Comparison of ENCODE assay signal across 8 cellular contexts in genomic region chr16:4935231-4935855, GRCh38. TPM values are rescaled to one million over a fixed set of nuclear protein-coding genes. Genes with fewer than 3 reads are reported as not detected.
DNase-seq lines count a peak whose midpoint lies in the region; ATAC-seq, FAIRE-seq and TF ChIP-seq lines count a peak whose summit lies in the region.

No MANE protein-coding gene starts in this region.

- H3K27me3 ChIP-seq in H7 (ENCODE audit: control insufficient read depth, insufficient read depth, low read length) (peaks cover 3% of the 10 kb centered on the region), left lung (peaks cover 16 to 63% of the 10 kb centered on the region in 2 donors)
- peaks cover 41% of the 10 kb centered on the region for H3K27me3 ChIP-seq in CD4-positive, alpha-beta T cell (ENCODE audit: control insufficient read depth, insufficient read depth, low read length)

- no peak for ATAC-seq in central memory CD8-positive, alpha-beta T cell (replicated peaks; ENCODE audit: extremely low read depth, poor library complexity, severe bottlenecking)
- ATAC-seq in left lung = peak; percentile 74
- no peak for ATAC-seq in CD4-positive, alpha-beta T cell (ENCODE audit: poor library complexity)

- no peak overlapping the region for H3K27ac Mint-ChIP-seq in central memory CD8-positive, alpha-beta T cell (ENCODE audit: low read depth)
- H3K27ac Mint-ChIP-seq in CD4-positive, alpha-beta T cell = no peak overlapping the region

- peaks cover 59% of the 10 kb centered on the region for H3K27me3 Mint-ChIP-seq in central memory CD8-positive, alpha-beta T cell
- H3K27me3 Mint-ChIP-seq in CD4-positive, alpha-beta T cell = peaks cover 51% of the 10 kb centered on the region

- peak overlapping the region; percentile 34 for H3K4me3 Mint-ChIP-seq in central memory CD8-positive, alpha-beta T cell
- no peak overlapping the region for H3K4me3 Mint-ChIP-seq in CD4-positive, alpha-beta T cell

- peaks cover 5% of the 10 kb centered on the region for H3K4me1 Mint-ChIP-seq in central memory CD8-positive, alpha-beta T cell
- peaks cover 4% of the 10 kb centered on the region for H3K4me1 Mint-ChIP-seq in CD4-positive, alpha-beta T cell (ENCODE audit: low read depth)

- intact Hi-C loops in left lung (cut with DNase I) = no loop called here
- intact Hi-C loops in CD4-positive, alpha-beta T cell (cut with DNase I, micrococcal nuclease) = no loop called here

- peak overlapping the region; percentile 48 to 53 for H3K27ac ChIP-seq in left lung
- no peak overlapping the region for H3K27ac ChIP-seq in CD4-positive, alpha-beta T cell (ENCODE audit: low read depth, low read length)

- H3K9me3 ChIP-seq in left lung = no peaks in the 10 kb centered on the region
- H3K9me3 ChIP-seq in CD4-positive, alpha-beta T cell (ENCODE audit: control insufficient read depth, low read length) = no peaks in the 10 kb centered on the region

- no peak for FAIRE-seq in GM19239 (lab: Jason Lieb, UNC)

- DNase-seq in H7 (no peak), left lung (peak; percentile 83 to 90), stromal cell of bone marrow (ENCODE audit: low read depth) (peak; percentile 50), GM19239 (ENCODE audit: insufficient read length, low spot score) (no peak), NOMO-1 (lab: John Stamatoyannopoulos, UW; ENCODE audit: unreplicated experiment in 2 of 2) (no peak)
- DNase-seq in central memory CD8-positive, alpha-beta T cell (ENCODE audit: low spot score in 2 of 2) = no peak
- DNase-seq in CD4-positive, alpha-beta T cell = no peak
- no peak for DNase-seq in effector CD8-positive, alpha-beta T cell (lab: John Stamatoyannopoulos, UW)

- no peaks in the 10 kb centered on the region for H3K9me3 Mint-ChIP-seq in central memory CD8-positive, alpha-beta T cell
- H3K9me3 Mint-ChIP-seq in CD4-positive, alpha-beta T cell = no peaks in the 10 kb centered on the region

- H3K36me3 ChIP-seq in H7 (replicated peaks; ENCODE audit: control insufficient read depth, insufficient read depth, low read length) (no peaks in the 10 kb centered on the region), left lung (no peaks in the 10 kb centered on the region)

- H3K4me1 ChIP-seq in left lung = peaks cover 0 to 36% of the 10 kb centered on the region in 2 donors

- no peaks in the 10 kb centered on the region for H3K36me3 Mint-ChIP-seq in central memory CD8-positive, alpha-beta T cell (ENCODE audit: insufficient read depth)
- no peaks in the 10 kb centered on the region for H3K36me3 Mint-ChIP-seq in CD4-positive, alpha-beta T cell (ENCODE audit: low read depth)

- CTCF ChIA-PET in CD4-positive, alpha-beta T cell (lab: Charles Lee) = no interaction called here

- POLR2A ChIA-PET in CD4-positive, alpha-beta T cell (lab: Charles Lee) = no interaction called here

- H3K4me3 ChIP-seq in H7 (ENCODE audit: insufficient read depth, low read depth, low read length) = peak overlapping the region; percentile 86; the same call in 1 of the 2 replicates
- H3K4me3 ChIP-seq in left lung = peak overlapping the region; percentile 48 to 57

- no peak for TF ChIP-seq CTCF in left lung (IDR thresholded peaks at IDR 0.05)
- TF ChIP-seq CTCF in CD4-positive, alpha-beta T cell (IDR thresholded peaks at IDR 0.05) = no peak

RNA-seq across cellular contexts. Expression of gene PPL, which starts 1.6 kb away (rescaled TPM):
- total RNA-seq in H7 (2014; rRNA removed; shearing (Covaris generic)) = 9.2 and 10.2 TPM in 2 replicates
- total RNA-seq in left lung = 10 to 100 TPM; 69.8 to 77.1 TPM
- not detected for total RNA-seq in CD4-positive, alpha-beta T cell

RNA-seq across cellular contexts. Expression of gene SEC14L5, which starts 22.8 kb away (rescaled TPM):
- 2.1 and 2.4 TPM in 2 replicates for total RNA-seq in H7 (2014; rRNA removed; shearing (Covaris generic))
- total RNA-seq in left lung = under 1 TPM; 0.52 to 0.76 TPM
- not detected for total RNA-seq in CD4-positive, alpha-beta T cell

Comparison
In these comparisons a context has a peak if more than half of its experiments do, and no peak if none do; other contexts are left out.
1. DNase-seq: peak in left lung (2 of 2) and stromal cell of bone marrow (single experiment); none in H7 (single experiment), central memory CD8-positive, alpha-beta T cell (0 of 2), GM19239 (single experiment), CD4-positive, alpha-beta T cell (0 of 10), NOMO-1 (0 of 2) and effector CD8-positive, alpha-beta T cell (single experiment).
2. RNA of gene PPL, which starts 1.6 kb away (total RNA-seq): 69.8 to 77.1 TPM in left lung and 9.2 to 10.2 TPM in H7; not detected in CD4-positive, alpha-beta T cell; every median in the first group is over 10 times any median in the second.